ENCODE assay signal across 8 cellular contexts in genomic region chr3:45817788-45818523, GRCh38. TPM values are rescaled to one million over a fixed set of nuclear protein-coding genes. Genes with fewer than 3 reads are reported as not detected.
DNase-seq lines count a peak whose midpoint lies in the region; ATAC-seq, FAIRE-seq and TF ChIP-seq lines count a peak whose summit lies in the region.

No MANE protein-coding gene starts in this region.

- no peak for TF ChIP-seq RAD21 in SK-N-SH (IDR thresholded peaks at IDR 0.05; ENCODE audit: low read length)

- H4K20me1 ChIP-seq in SK-N-SH (ENCODE audit: insufficient read depth) (no peaks in the 10 kb centered on the region), hepatocyte (ENCODE audit: insufficient read depth, poor library complexity, severe bottlenecking) (no peaks in the 10 kb centered on the region)

- H3K27me3 ChIP-seq in SK-N-SH (ENCODE audit: insufficient read depth) (no peaks in the 10 kb centered on the region), hepatocyte (no peaks in the 10 kb centered on the region)

- WGBS in SK-N-SH (ENCODE audit: low lambda C conversion rate), result 18% methylated on average over 6 of the region's 6 CpGs
- WGBS in hepatocyte (ENCODE audit: low lambda C conversion rate, missing lambda C conversion rate), result 53% methylated on average over 6 of the region's 6 CpGs

- POLR2A ChIA-PET in SK-N-SH (lab: Yijun Ruan, JAX), result no interaction called here

- peaks cover 9% of the 10 kb centered on the region for H3F3A ChIP-seq in SK-N-SH (replicated peaks; ENCODE audit: insufficient read depth)

- peaks cover 0 to 2% of the 10 kb centered on the region in 2 experiments; a peak in 2 of 4 replicates for H3K4me1 ChIP-seq in SK-N-SH (ENCODE audit: control insufficient read depth in 1 of 2, insufficient read depth in 2 of 2, low read depth in 1 of 2, low read length in 1 of 2)
- H3K4me1 ChIP-seq in hepatocyte (ENCODE audit: insufficient read depth), result peaks cover 17% of the 10 kb centered on the region

- no peaks in the 10 kb centered on the region for H3K9me2 ChIP-seq in SK-N-SH
- no peaks in the 10 kb centered on the region for H3K9me2 ChIP-seq in hepatocyte (replicated peaks; ENCODE audit: insufficient read depth)

- no peaks in the 10 kb centered on the region for H3K9me3 ChIP-seq in SK-N-SH
- H3K9me3 ChIP-seq in hepatocyte (ENCODE audit: low read depth), result no peaks in the 10 kb centered on the region

- ATAC-seq in Right ventricle myocardium inferior (peak; percentile 67), GM18517 (IDR thresholded peaks at IDR 0.05; ENCODE audit: unreplicated experiment) (no peak), GM19328 (IDR thresholded peaks at IDR 0.05; ENCODE audit: unreplicated experiment) (no peak)

- FAIRE-seq in urothelium cell line (lab: Jason Lieb, UNC), result no peak

- no peak for TF ChIP-seq CTCF in SK-N-SH (IDR thresholded peaks at IDR 0.05)
- no peak for TF ChIP-seq CTCF in hepatocyte (IDR thresholded peaks at IDR 0.05; ENCODE audit: poor library complexity)

- H3K4me2 ChIP-seq in SK-N-SH, result no peak overlapping the region
- no peak overlapping the region for H3K4me2 ChIP-seq in hepatocyte

- H3K36me3 ChIP-seq in SK-N-SH (replicated peaks in 1 of 2; ENCODE audit: control insufficient read depth in 1 of 2, insufficient read depth in 2 of 2, low read length in 1 of 2) (peaks cover 0 to 16% of the 10 kb centered on the region in 2 experiments), hepatocyte (replicated peaks; ENCODE audit: insufficient read depth, low read depth) (no peaks in the 10 kb centered on the region)

- no peak overlapping the region; a peak in 2 of 4 replicates for H3K27ac ChIP-seq in SK-N-SH (ENCODE audit: low read depth in 2 of 2, low read length in 1 of 2)
- peak overlapping the region; percentile 96 for H3K27ac ChIP-seq in hepatocyte

- no peak for DNase-seq in Right ventricle myocardium inferior (ENCODE audit: missing footprints)
- no peak for DNase-seq in cardiac septum (ENCODE audit: low spot score)
- no peak for DNase-seq in SK-N-SH
- peak; percentile 81 for DNase-seq in hepatocyte (ENCODE audit: low spot score)
- peak; percentile 89 for DNase-seq in urothelium cell line (ENCODE audit: low spot score)
- DNase-seq in stimulated activated CD4-positive, alpha-beta T cell treated with anti-CD3 and anti-CD28 coated beads, Interleukin-2, amount 100 ng/mL, for 48 hours, result no peak

- intact Hi-C loops in Right ventricle myocardium inferior (cut with DNase I) (no loop called here), cardiac septum (cut with DNase I) (no loop called here)

- peak in 1 of 2 experiments; percentile 61; a peak in 1 of 4 replicates for TF ChIP-seq EP300 in SK-N-SH (IDR thresholded peaks at IDR 0.05; ENCODE audit: borderline replicate concordance in 1 of 2, low read depth in 1 of 2, low read length in 1 of 2)

- no peak overlapping the region for H3K9ac ChIP-seq in SK-N-SH

- H3K4me3 ChIP-seq in SK-N-SH (ENCODE audit: low read depth in 2 of 2, low read length in 1 of 2) (no peak overlapping the region), hepatocyte (no peak overlapping the region)

- H3K79me2 ChIP-seq in SK-N-SH (ENCODE audit: insufficient read depth) (no peaks in the 10 kb centered on the region), hepatocyte (no peaks in the 10 kb centered on the region)

- CTCF ChIA-PET in SK-N-SH (lab: Yijun Ruan, JAX), result interaction anchor here (1.4 to 1.5 kb wide), 3 partner anchors 15 to 261 kb away, joined by 3 to 5 read pairs (median 4); no protein-coding TSS in a partner anchor

- H2AFZ ChIP-seq in SK-N-SH (ENCODE audit: low read depth) (no peak overlapping the region), hepatocyte (no peak overlapping the region)

TF ChIP-seq in SK-N-SH, 30 proteins besides CTCF, POLR2A, EP300 and RAD21 (continues in another document):
- no peak for TF ChIP-seq EZH2phosphoT487 (IDR thresholded peaks at IDR 0.05; ENCODE audit: borderline replicate concordance, low read depth)
- no peak for TF ChIP-seq CHD2 (IDR thresholded peaks at IDR 0.05; ENCODE audit: low read length, partially characterized antibody)
- TF ChIP-seq GATA2 (CRISPR knock-in tag; IDR thresholded peaks at IDR 0.05), result no peak
- TF ChIP-seq PBX3 (IDR thresholded peaks at IDR 0.05), result no peak; the same call in 1 of the 2 replicates
- peak; percentile 66; the same call in 1 of the 2 replicates for TF ChIP-seq RXRA (IDR thresholded peaks at IDR 0.05; ENCODE audit: borderline replicate concordance, low read depth)
- peak; percentile 20; the same call in 1 of the 2 replicates for TF ChIP-seq POLR2AphosphoS5 (IDR thresholded peaks at IDR 0.05; ENCODE audit: low read depth, low read length)
- peak; percentile 85 for TF ChIP-seq USF1 (IDR thresholded peaks at IDR 0.05; ENCODE audit: borderline replicate concordance, low read depth)
- no peak for TF ChIP-seq GABPA (IDR thresholded peaks at IDR 0.05; ENCODE audit: low read depth)
- peak; percentile 60 for TF ChIP-seq JUND (IDR thresholded peaks at IDR 0.05)
- TF ChIP-seq MAX (IDR thresholded peaks at IDR 0.05; ENCODE audit: low read depth), result peak; percentile 41; the same call in 1 of the 2 replicates
- no peak for TF ChIP-seq ELF1 (IDR thresholded peaks at IDR 0.05)
- TF ChIP-seq YY1 (IDR thresholded peaks at IDR 0.05; ENCODE audit: low read depth), result no peak
- TF ChIP-seq TEAD4 (IDR thresholded peaks at IDR 0.05; ENCODE audit: borderline replicate concordance, insufficient read depth), result no peak; the same call in none of the 2 replicates
- no peak for TF ChIP-seq MXI1 (IDR thresholded peaks at IDR 0.05; ENCODE audit: low read depth, low read length)
- TF ChIP-seq RFX5 (IDR thresholded peaks at IDR 0.05; ENCODE audit: low read length), result no peak
- no peak for TF ChIP-seq TAF1 (IDR thresholded peaks at IDR 0.05; ENCODE audit: borderline replicate concordance, low read depth, low read length)
- no peak for TF ChIP-seq SMC3 (IDR thresholded peaks at IDR 0.05; ENCODE audit: low read depth, low read length)
- 0 out of 2 replicates have a peak, but pooled peaks have one; percentile 45 for TF ChIP-seq FOXM1 (IDR thresholded peaks at IDR 0.05; ENCODE audit: low read depth)
- TF ChIP-seq FOSL2 (IDR thresholded peaks at IDR 0.05; ENCODE audit: borderline replicate concordance, low read depth), result peak; percentile 63
- TF ChIP-seq USF2 (IDR thresholded peaks at IDR 0.05; ENCODE audit: borderline replicate concordance, low read depth, low read length), result no peak

RNA-seq across cellular contexts. Expression of gene SLC6A20, which starts 21.6 kb away (rescaled TPM):
- total RNA-seq in Right ventricle myocardium inferior (not detected), cardiac septum (not detected), hepatocyte (9.6 and 11.5 TPM in 2 replicates)
- polyA plus RNA-seq in SK-N-SH (2012; rRNA removed) (not detected in 2 replicates), hepatocyte (3.7 and 5.7 TPM in 2 replicates)
- polyA plus RNA-seq in SK-N-SH (2012; cell fraction: cytosol; rRNA removed), result not detected in 2 replicates
- not detected in 2 replicates for polyA plus RNA-seq in SK-N-SH (2012; cell fraction: nucleus; rRNA removed)

RNA-seq across cellular contexts. Expression of gene LZTFL1, which starts 24.0 kb away (rescaled TPM):
- total RNA-seq in Right ventricle myocardium inferior (8.9 TPM), cardiac septum (6.0 TPM), hepatocyte (24.8 and 25.1 TPM in 2 replicates)
- polyA plus RNA-seq in SK-N-SH (2012; rRNA removed) (11.9 and 19.7 TPM in 2 replicates), hepatocyte (11.7 and 14.3 TPM in 2 replicates)
- 15.0 and 16.4 TPM in 2 replicates for polyA plus RNA-seq in SK-N-SH (2012; cell fraction: cytosol; rRNA removed)
- polyA plus RNA-seq in SK-N-SH (2012; cell fraction: nucleus; rRNA removed), result 15.4 and 22.8 TPM in 2 replicates

Comparison
In these comparisons a context has a peak if more than half of its experiments do, and no peak if none do; other contexts are left out.
1. DNase-seq: peak in hepatocyte (single experiment) and urothelium cell line (single experiment); none in Right ventricle myocardium inferior (single experiment), cardiac septum (single experiment), SK-N-SH (single experiment) and stimulated activated CD4-positive, alpha-beta T cell treated with anti-CD3 and anti-CD28 coated beads, Interleukin-2, amount 100 ng/mL, for 48 hours (0 of 2).
2. RNA of gene SLC6A20, which starts 21.6 kb away (total RNA-seq): 9.6 to 11.5 TPM in hepatocyte; not detected in Right ventricle myocardium inferior (single experiment) and not detected in cardiac septum (single experiment); every median in the first group is over 10 times any median in the second.